In genomic region chr11:65134952-65135632, GRCh38 we compare ENCODE assay signal across 8 cellular contexts. TPM values are rescaled to one million over a fixed set of nuclear protein-coding genes. Genes with fewer than 3 reads are reported as not detected.
DNase-seq lines count a peak whose midpoint lies in the region; ATAC-seq and TF ChIP-seq lines count a peak whose summit lies in the region.

No MANE protein-coding gene starts in this region.

- no peaks in the 10 kb centered on the region for H3K9me3 ChIP-seq in BE2C

- peak overlapping the region; percentile 94 to 98 for H3K27ac ChIP-seq in coronary artery

- no peaks in the 10 kb centered on the region for H3K4me1 ChIP-seq in BE2C

- TF ChIP-seq CTCF in BE2C (IDR thresholded peaks at IDR 0.05; ENCODE audit: low read depth, low read length) (no peak), coronary artery (IDR thresholded peaks at IDR 0.05) (no peak)

- H3K27me3 ChIP-seq in BE2C: no peaks in the 10 kb centered on the region

- H3K4me3 ChIP-seq in BE2C (ENCODE audit: low read depth, low read length) (peak overlapping the region; percentile 73), coronary artery (peak overlapping the region; percentile 83)

- peak; percentile 80 for DNase-seq in BE2C
- DNase-seq in NCI-H524 treated with DMSO at 0.1 percent for 48 hours (lab: John Stamatoyannopoulos, UW): peak; percentile 89
- peak; percentile 85 for DNase-seq in activated CD4-positive, alpha-beta T cell treated with anti-CD3 and anti-CD28 coated beads for 48 hours
- DNase-seq in coronary artery (ENCODE audit: low spot score): peak; percentile 95
- peak; percentile 99 for DNase-seq in left kidney (ENCODE audit: low read depth, low spot score)
- DNase-seq in stimulated activated CD4-positive, alpha-beta T cell treated with anti-CD3 and anti-CD28 coated beads, Interleukin-2, amount 100 ng/mL, for 4 hours (ENCODE audit: low read depth): peak; percentile 77

- peaks cover 7% of the 10 kb centered on the region; the same call in 1 of the 2 replicates for H3K36me3 ChIP-seq in BE2C

- ATAC-seq in GM19324 (IDR thresholded peaks at IDR 0.05; ENCODE audit: low FRiP score, unreplicated experiment): peak; percentile 62
- peak; percentile 72 for ATAC-seq in HG03460 (IDR thresholded peaks at IDR 0.05; ENCODE audit: unreplicated experiment)

RNA-seq across cellular contexts. Expression of gene SYVN1, which starts 0.8 kb away (rescaled TPM):
- 52.2 TPM for polyA plus RNA-seq in BE2C (2012; ENCODE audit: insufficient read depth, insufficient read length, low read depth)

RNA-seq across cellular contexts. Expression of gene MRPL49, which starts 13.0 kb away (rescaled TPM):
- polyA plus RNA-seq in BE2C (2012; ENCODE audit: insufficient read depth, insufficient read length, low read depth): 53.6 TPM

RNA-seq across cellular contexts. Expression of gene FAU, which starts 13.2 kb away (rescaled TPM):
- 1,521 TPM for polyA plus RNA-seq in BE2C (2012; ENCODE audit: insufficient read depth, insufficient read length, low read depth)

RNA-seq across cellular contexts. Expression of gene ZNHIT2, which starts 17.6 kb away (rescaled TPM):
- 201 TPM for polyA plus RNA-seq in BE2C (2012; ENCODE audit: insufficient read depth, insufficient read length, low read depth)

RNA-seq across cellular contexts. Expression of gene TM7SF2, which starts 23.4 kb away (rescaled TPM):
- polyA plus RNA-seq in BE2C (2012; ENCODE audit: insufficient read depth, insufficient read length, low read depth): 22.5 TPM

Comparison
In these comparisons a context has a peak if more than half of its experiments do, and no peak if none do; other contexts are left out.
1. Peak in every context shown above with its lines: DNase-seq, ATAC-seq, H3K4me3 ChIP-seq and H3K27ac ChIP-seq.